In genomic region chr3:186360779-186361178, GRCh38 we compare ENCODE assay signal across 11 cellular contexts. TPM values are rescaled to one million over a fixed set of nuclear protein-coding genes. Genes with fewer than 3 reads are reported as not detected.
DNase-seq lines count a peak whose midpoint lies in the region; ATAC-seq lines count a peak whose summit lies in the region.
"Had no signal": no experiment of that assay in that cellular context is flagged by ENCODE, and none has a peak within 500 bp of the region (broad histone marks: within the 10 kb centered on the region; RNA-seq: fewer than 3 reads in every experiment).

No MANE protein-coding gene starts in this region.

- H3K36me3 ChIP-seq in H7 (replicated peaks; ENCODE audit: control insufficient read depth, insufficient read depth, low read length) (no peaks in the 10 kb centered on the region), skeletal muscle tissue (ENCODE audit: control insufficient read depth in 3 of 3, insufficient read depth in 3 of 3, low read length in 3 of 3) (no peaks in the 10 kb centered on the region)

- peaks cover 3% of the 10 kb centered on the region for H3K4me1 Mint-ChIP-seq in activated CD4-positive, alpha-beta T cell treated with anti-CD3 and anti-CD28 coated beads, Interleukin-2, amount 10 ng/mL, durations not matched to agents 24 days and 14 days

- H3K27me3 Mint-ChIP-seq in activated CD4-positive, alpha-beta T cell treated with anti-CD3 and anti-CD28 coated beads, Interleukin-2, amount 10 ng/mL, durations not matched to agents 24 days and 14 days = peaks cover 58% of the 10 kb centered on the region

- H3K4me3 Mint-ChIP-seq in activated CD4-positive, alpha-beta T cell treated with anti-CD3 and anti-CD28 coated beads, Interleukin-2, amount 10 ng/mL, durations not matched to agents 24 days and 14 days = no peak overlapping the region
- H3K4me3 Mint-ChIP-seq: activated naive CD4-positive, alpha-beta T cell treated with anti-CD3 and anti-CD28 coated beads, Interleukin-2, amount 50 U/mL, for 24 hours had no signal

- peak overlapping the region in 2 of 3 donors; percentile 32 to 60 for H3K9ac ChIP-seq in skeletal muscle tissue (ENCODE audit: low read depth in 1 of 3, low read length in 3 of 3)

- H3K27me3 ChIP-seq in H7 (ENCODE audit: control insufficient read depth, insufficient read depth, low read length) (peaks cover 50% of the 10 kb centered on the region), skeletal muscle tissue (ENCODE audit: control insufficient read depth in 3 of 3, insufficient read depth in 3 of 3, low read length in 3 of 3) (peaks cover 38 to 46% (median 43%) of the 10 kb centered on the region in 3 donors)

- H3K9me3 Mint-ChIP-seq in activated CD4-positive, alpha-beta T cell treated with anti-CD3 and anti-CD28 coated beads, Interleukin-2, amount 10 ng/mL, durations not matched to agents 24 days and 14 days = no peaks in the 10 kb centered on the region
- H3K9me3 Mint-ChIP-seq: activated naive CD4-positive, alpha-beta T cell treated with anti-CD3 and anti-CD28 coated beads, Interleukin-2, amount 50 U/mL, for 24 hours had no signal

- no peak for ATAC-seq in HG03045 (IDR thresholded peaks at IDR 0.05; ENCODE audit: unreplicated experiment)
- no peak for ATAC-seq in GM21723 (IDR thresholded peaks at IDR 0.05; ENCODE audit: unreplicated experiment)

- H3K9me3 ChIP-seq in iPS-18c (ENCODE audit: control insufficient read depth, insufficient read depth, low read length) (peaks cover 2% of the 10 kb centered on the region), skeletal muscle tissue (ENCODE audit: control insufficient read depth in 3 of 3, low read length in 3 of 3) (no peaks in the 10 kb centered on the region)

- no peaks in the 10 kb centered on the region for H3K36me3 Mint-ChIP-seq in activated CD4-positive, alpha-beta T cell treated with anti-CD3 and anti-CD28 coated beads, Interleukin-2, amount 10 ng/mL, durations not matched to agents 24 days and 14 days (ENCODE audit: low read depth)
- H3K36me3 Mint-ChIP-seq: activated naive CD4-positive, alpha-beta T cell treated with anti-CD3 and anti-CD28 coated beads, Interleukin-2, amount 50 U/mL, for 24 hours had no signal

- peak overlapping the region; percentile 22; the same call in 1 of the 2 replicates for H3K4me3 ChIP-seq in H7 (ENCODE audit: insufficient read depth, low read depth, low read length)
- peak overlapping the region; percentile 52 for H3K4me3 ChIP-seq in iPS-18c (ENCODE audit: insufficient read depth, low read depth, low read length)
- peak overlapping the region; percentile 51 to 72 (median 70) for H3K4me3 ChIP-seq in skeletal muscle tissue (ENCODE audit: low read length in 3 of 3)

- DNase-seq in H7 (peak; percentile 84), cortex of kidney (lab: John Stamatoyannopoulos, UW) (no peak)
- DNase-seq in activated CD4-positive, alpha-beta T cell treated with anti-CD3 and anti-CD28 coated beads, Interleukin-2, amount 10 ng/mL, durations not matched to agents 24 days and 14 days = no peak
- DNase-seq: stimulated activated CD4-positive, alpha-beta T cell treated with anti-CD3 and anti-CD28 coated beads, Interleukin-2, amount 100 ng/mL, for 24 hours; T-helper 1 cell had no signal

- H3K4me1 ChIP-seq in skeletal muscle tissue (ENCODE audit: control insufficient read depth in 3 of 3, insufficient read depth in 3 of 3, low read length in 3 of 3) = peaks cover 11 to 21% (median 16%) of the 10 kb centered on the region in 3 donors

- no peak overlapping the region for H3K27ac Mint-ChIP-seq in activated CD4-positive, alpha-beta T cell treated with anti-CD3 and anti-CD28 coated beads, Interleukin-2, amount 10 ng/mL, durations not matched to agents 24 days and 14 days
- H3K27ac Mint-ChIP-seq: activated naive CD4-positive, alpha-beta T cell treated with anti-CD3 and anti-CD28 coated beads, Interleukin-2, amount 50 U/mL, for 24 hours had no signal

- intact Hi-C loops in activated CD4-positive, alpha-beta T cell treated with anti-CD3 and anti-CD28 coated beads, Interleukin-2, amount 10 ng/mL, durations not matched to agents 24 days and 14 days (cut with micrococcal nuclease) = no loop called here

- H3K27ac ChIP-seq in angular gyrus (ENCODE audit: low read depth, low read length) = peak overlapping the region; percentile 22
- no peak overlapping the region for H3K27ac ChIP-seq in skeletal muscle tissue (ENCODE audit: low read depth, low read length)

RNA-seq across cellular contexts. Expression of gene DGKG, which starts 1.3 kb away (rescaled TPM):
- total RNA-seq in H7 (2014; rRNA removed; shearing (Covaris generic)) = 0.37 and 0.52 TPM in 2 replicates
- total RNA-seq in skeletal muscle tissue = 2.6 TPM
- total RNA-seq in activated CD4-positive, alpha-beta T cell treated with anti-CD3 and anti-CD28 coated beads, Interleukin-2, amount 10 ng/mL, durations not matched to agents 24 days and 14 days = 0.14 and 0.28 TPM in 2 replicates
